ENCODE assay signal across 8 cellular contexts in the genomic region with DNA sequence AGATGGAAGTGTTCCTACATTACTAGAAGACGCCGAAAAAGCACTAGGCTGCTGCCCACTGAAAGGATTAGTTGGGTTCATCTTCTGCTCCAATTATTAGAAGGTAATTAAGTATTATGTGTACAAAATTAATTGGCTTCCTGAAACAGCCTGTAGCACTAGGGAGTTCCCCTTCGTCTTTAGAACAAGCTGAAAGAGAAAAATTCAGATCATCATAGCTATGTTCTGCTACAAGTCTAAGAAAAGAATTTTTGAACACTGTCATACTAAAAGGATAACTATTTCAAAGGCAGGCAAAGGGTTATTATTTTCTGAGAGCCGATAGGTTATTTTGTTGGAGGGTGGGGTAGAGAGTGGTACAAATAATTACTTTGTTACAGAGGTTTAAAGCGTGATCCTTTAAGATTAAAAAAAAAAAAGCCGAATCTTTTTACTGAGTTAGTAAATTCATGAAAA. TPM values are rescaled to one million over a fixed set of nuclear protein-coding genes. Genes with fewer than 3 reads are reported as not detected.
DNase-seq lines count a peak whose midpoint lies in the region; ATAC-seq and TF ChIP-seq lines count a peak whose summit lies in the region.

A gene (minus strand): TSS at position 406 of the 456 bp plus-strand sequence. CDS start 325 bp downstream, at position 81.

- DNase-seq in CD4-positive, alpha-beta memory T cell = no peak
- DNase-seq in RPMI7951 (ENCODE audit: low read depth) (no peak), epithelial cell of prostate (ENCODE audit: low read depth, low spot score) (no peak), NCI-H524 (lab: John Stamatoyannopoulos, UW) (no peak)

- H3K36me3 Mint-ChIP-seq in CD4-positive, alpha-beta memory T cell = peaks cover 17 to 43% of the 10 kb centered on the region in 2 donors
- peaks cover 58% of the 10 kb centered on the region for H3K36me3 Mint-ChIP-seq in nephron (ENCODE audit: low read depth)

- H3K27me3 ChIP-seq in CD4-positive, alpha-beta memory T cell (ENCODE audit: insufficient read depth, low read length) = no peaks in the 10 kb centered on the region

- H3K9me3 Mint-ChIP-seq in CD4-positive, alpha-beta memory T cell = no peaks in the 10 kb centered on the region
- H3K9me3 Mint-ChIP-seq in nephron = no peaks in the 10 kb centered on the region

- peaks cover 56% of the 10 kb centered on the region for H3K4me1 ChIP-seq in CD4-positive, alpha-beta memory T cell (ENCODE audit: insufficient read depth, low read length)

- POLR2A ChIA-PET in CD4-positive, alpha-beta memory T cell (lab: Charles Lee; ENCODE audit: partially characterized antibody) = interaction anchor here (1.2 to 2.5 kb wide), 6 partner anchors 10 to 41 kb away, joined by 3 to 16 read pairs (median 6); a partner anchor contains a TSS

- ATAC-seq in GM19455 (IDR thresholded peaks at IDR 0.05; ENCODE audit: unreplicated experiment) = no peak
- no peak for ATAC-seq in HG03095 (IDR thresholded peaks at IDR 0.05; ENCODE audit: unreplicated experiment)
- no peak for ATAC-seq in HG02870 (IDR thresholded peaks at IDR 0.05; ENCODE audit: unreplicated experiment)

- intact Hi-C loops in CD4-positive, alpha-beta memory T cell (cut with micrococcal nuclease) = loop anchor here (5.0 to 10.0 kb wide), 2 partner anchors 53 to 310 kb away; no protein-coding TSS in a partner anchor

- H3K9me3 ChIP-seq in CD4-positive, alpha-beta memory T cell (ENCODE audit: control insufficient read depth in 1 of 2, low read length in 2 of 2) = no peaks in the 10 kb centered on the region

- peak within 1 kb of the TSS; percentile 95 to 100 (median 98) for H3K4me3 Mint-ChIP-seq in CD4-positive, alpha-beta memory T cell
- H3K4me3 Mint-ChIP-seq in nephron = peak within 1 kb of the TSS; percentile 93 to 97 (median 95)

- peak within 1 kb of the TSS; percentile 69 for H3K27ac ChIP-seq in CD4-positive, alpha-beta memory T cell (ENCODE audit: low read depth, low read length)
- peak within 1 kb of the TSS; percentile 94 for H3K27ac ChIP-seq in epithelial cell of prostate

- TF ChIP-seq CTCF in nephron (IDR thresholded peaks at IDR 0.05; ENCODE audit: unreplicated experiment in 3 of 3) = no peak

- peak within 1 kb of the TSS; percentile 87 to 99 (median 98) for H3K27ac Mint-ChIP-seq in CD4-positive, alpha-beta memory T cell
- H3K27ac Mint-ChIP-seq in nephron = peak within 1 kb of the TSS; percentile 91 to 98 (median 97)

- peak within 1 kb of the TSS; percentile 71 to 78 for H3K4me3 ChIP-seq in CD4-positive, alpha-beta memory T cell (ENCODE audit: low read length in 2 of 2)

- peaks cover 0 to 2% of the 10 kb centered on the region in 2 donors for H3K27me3 Mint-ChIP-seq in CD4-positive, alpha-beta memory T cell
- no peaks in the 10 kb centered on the region for H3K27me3 Mint-ChIP-seq in nephron (ENCODE audit: low read depth)

- CTCF ChIA-PET in CD4-positive, alpha-beta memory T cell (lab: Charles Lee; ENCODE audit: partially characterized antibody) = interaction anchor here (0.9 to 3.1 kb wide), 7 partner anchors 13 to 142 kb away, joined by 3 to 19 read pairs (median 4); a partner anchor contains a TSS

- peaks cover 31 to 77% (median 53%) of the 10 kb centered on the region in 4 donors for H3K4me1 Mint-ChIP-seq in CD4-positive, alpha-beta memory T cell
- peaks cover 33% of the 10 kb centered on the region for H3K4me1 Mint-ChIP-seq in nephron

- peaks cover 11% of the 10 kb centered on the region for H3K36me3 ChIP-seq in CD4-positive, alpha-beta memory T cell (ENCODE audit: insufficient read depth, low read length)

RNA-seq across cellular contexts. Expression of the gene that starts here (rescaled TPM):
- total RNA-seq in CD4-positive, alpha-beta memory T cell = 100 to 1,000 TPM; 155 to 168 TPM
- 10 to 100 TPM; 14.9 to 45.6 TPM for polyA plus RNA-seq in CD4-positive, alpha-beta memory T cell
- 27.5 and 37.5 TPM in 2 replicates for total RNA-seq in RPMI7951 (2014; rRNA removed; shearing (Covaris generic))
